34 cellular contexts compared by ENCODE assay signal in the genomic region with DNA sequence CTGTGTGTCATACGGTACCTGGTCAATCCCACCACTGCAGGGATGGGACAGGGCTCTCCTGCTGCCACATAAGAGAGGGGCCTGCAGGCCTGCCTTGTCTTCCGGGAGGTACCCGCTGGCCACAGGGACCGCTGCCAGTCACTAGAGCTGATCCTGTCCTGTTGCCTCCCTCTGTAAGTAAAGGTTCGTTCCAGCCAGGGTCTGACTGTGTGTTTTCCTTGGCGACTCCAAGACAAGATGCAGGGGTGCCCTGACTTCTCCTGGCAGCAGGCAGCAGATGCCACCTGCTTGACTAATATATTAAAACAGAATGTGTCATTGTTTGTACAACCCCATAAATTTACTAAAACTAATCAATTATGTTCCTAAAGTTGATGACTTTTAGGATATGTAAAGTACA. TPM values are rescaled to one million over a fixed set of nuclear protein-coding genes. Genes with fewer than 3 reads are reported as not detected.
"Had no signal": no experiment of that assay in that cellular context is flagged by ENCODE, and none has a peak within 500 bp of the region (broad histone marks: within the 10 kb centered on the region; RNA-seq: fewer than 3 reads in every experiment).

No MANE protein-coding gene starts in this region.

- H3K27me3 ChIP-seq: ascending aorta, cardiac muscle cell, colonic mucosa had no signal

- ATAC-seq: activated CD4-positive, alpha-beta T cell treated with anti-CD3 and anti-CD28 coated beads for 36 hours; activated naive CD4-positive, alpha-beta T cell treated with anti-CD3 and anti-CD28 coated beads, Interleukin-2, amount 50 U/mL, for 72 hours; activated T-cell treated with anti-CD3 and anti-CD28 coated beads, Interleukin-2, amount 50 U/mL, for 72 hours; gastroesophageal sphincter; T-helper 17 cell had no signal

- H3K4me1 ChIP-seq: ascending aorta, breast epithelium, colonic mucosa, esophagus squamous epithelium had no signal

- H3K27ac ChIP-seq: ascending aorta, breast epithelium, cardiac muscle cell, colonic mucosa, epithelial cell of prostate, esophagus squamous epithelium, gastroesophageal sphincter had no signal

- H3K4me3 ChIP-seq: ascending aorta, breast epithelium, cardiac muscle cell, colonic mucosa, esophagus squamous epithelium, gastroesophageal sphincter had no signal

- DNase-seq: activated CD4-positive, alpha-beta memory T cell treated with anti-CD3 and anti-CD28 coated beads, Interleukin-2, amount 10 ng/mL, durations not matched to agents 7 days and 5 days; activated CD4-positive, alpha-beta T cell treated with anti-CD3 and anti-CD28 coated beads for 36 hours; activated CD4-positive, alpha-beta T cell treated with anti-CD3 and anti-CD28 coated beads, Interleukin-2, amount 10 ng/mL, durations not matched to agents 24 days and 14 days; activated CD4-positive, CD25-positive, alpha-beta regulatory T cell; activated CD4-positive, CD25-positive, alpha-beta regulatory T cell treated with anti-CD3 and anti-CD28 coated beads, Interleukin-2, amount 50 U/mL, for 72 hours; activated CD8-positive, alpha-beta memory T cell treated with anti-CD3 and anti-CD28 coated beads, Interleukin-2, amount 50 U/mL, for 48 hours; activated gamma-delta T cell; activated naive CD4-positive, alpha-beta T cell; activated naive CD4-positive, alpha-beta T cell treated with anti-CD3 and anti-CD28 coated beads, Interleukin-2, amount 10 ng/mL, durations not matched to agents 7 days and 5 days; activated naive CD8-positive, alpha-beta T cell treated with anti-CD3 and anti-CD28 coated beads, Interleukin-2, amount 10 ng/mL, durations not matched to agents 7 days and 5 days; activated T-cell treated with anti-CD3 and anti-CD28 coated beads for 4 hours; activated T-cell treated with anti-CD3 and anti-CD28 coated beads, Interleukin-2, amount 50 U/mL, for 24 hours; activated T-cell treated with anti-CD3 and anti-CD28 coated beads, Interleukin-2, amount 50 U/mL, for 72 hours; central memory CD4-positive, alpha-beta T cell; cerebellar nuclear complex; colonic mucosa; effector CD8-positive, alpha-beta T cell; esophagus squamous epithelium; foreskin melanocyte; head of caudate nucleus; T-helper 1 cell; T-helper 17 cell; T1000 had no signal

- H3K9me3 ChIP-seq: ascending aorta, colonic mucosa, esophagus squamous epithelium, gastroesophageal sphincter had no signal

- H3K36me3 ChIP-seq: ascending aorta, breast epithelium, cardiac muscle cell, colonic mucosa, esophagus squamous epithelium, gastroesophageal sphincter had no signal

RNA-seq across cellular contexts. Expression of a gene that starts 41.5 kb away (rescaled TPM):
- total RNA-seq: activated CD4-positive, alpha-beta memory T cell treated with anti-CD3 and anti-CD28 coated beads, Interleukin-2, amount 10 ng/mL, durations not matched to agents 7 days and 5 days; activated CD4-positive, alpha-beta T cell treated with anti-CD3 and anti-CD28 coated beads for 36 hours; activated CD4-positive, alpha-beta T cell treated with anti-CD3 and anti-CD28 coated beads, Interleukin-2, amount 10 ng/mL, durations not matched to agents 24 days and 14 days; activated naive CD4-positive, alpha-beta T cell treated with anti-CD3 and anti-CD28 coated beads, Interleukin-2, amount 50 U/mL, for 72 hours; activated naive CD8-positive, alpha-beta T cell treated with anti-CD3 and anti-CD28 coated beads, Interleukin-2, amount 10 ng/mL, durations not matched to agents 7 days and 5 days; ascending aorta; dermis microvascular lymphatic vessel endothelial cell; endothelial cell of umbilical vein; fibroblast of lung; fibroblast of villous mesenchyme; glomerular endothelial cell; T-helper 17 cell had no signal
